ENCODE assay signal across 1 cellular context in the genomic region with DNA sequence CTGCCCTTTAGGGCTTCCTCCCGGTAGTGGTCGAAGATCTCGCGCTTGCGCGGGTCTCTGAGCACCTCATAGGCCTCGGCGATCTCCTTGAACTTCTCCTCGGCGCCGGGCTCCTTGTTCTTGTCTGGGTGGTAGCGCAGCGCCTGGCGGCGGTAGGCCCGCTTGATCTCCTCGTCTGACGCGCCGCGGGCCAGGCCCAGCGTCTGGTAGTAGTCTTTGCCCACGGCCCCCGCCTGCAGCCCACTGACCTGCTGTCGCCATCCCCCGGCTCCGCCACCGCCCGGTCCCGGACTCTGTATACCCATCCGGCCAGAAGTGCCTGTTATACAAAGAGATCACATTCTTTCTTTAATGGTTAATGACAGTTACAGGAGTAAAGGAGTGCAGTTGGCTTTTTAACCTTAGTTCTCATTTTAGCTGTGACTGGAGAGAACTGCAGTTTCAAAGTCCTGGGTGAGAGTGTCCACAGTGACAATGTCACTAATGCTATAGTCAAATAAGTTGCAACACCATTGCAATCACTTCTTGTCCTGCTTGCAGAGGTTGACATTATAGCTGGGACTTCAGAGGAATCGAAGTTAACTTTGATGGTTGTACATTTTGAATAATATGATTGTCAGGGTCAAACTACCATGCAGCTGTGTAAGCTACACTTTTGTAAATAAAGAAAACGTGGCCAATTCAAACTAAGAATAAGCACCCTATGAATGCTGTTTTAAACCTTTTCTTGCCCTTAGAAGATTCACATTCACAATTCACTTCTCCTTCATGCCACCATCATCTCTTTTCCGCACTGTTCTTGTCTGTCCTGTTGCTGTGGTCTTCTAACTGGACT.
TF ChIP-seq lines count a peak whose summit lies in the region.

No MANE protein-coding gene starts in this region.

TF ChIP-seq in IMR-90, 13 proteins besides CTCF, POLR2A, EP300 and RAD21 (continued from another document):
- TF ChIP-seq, protein P1, sequence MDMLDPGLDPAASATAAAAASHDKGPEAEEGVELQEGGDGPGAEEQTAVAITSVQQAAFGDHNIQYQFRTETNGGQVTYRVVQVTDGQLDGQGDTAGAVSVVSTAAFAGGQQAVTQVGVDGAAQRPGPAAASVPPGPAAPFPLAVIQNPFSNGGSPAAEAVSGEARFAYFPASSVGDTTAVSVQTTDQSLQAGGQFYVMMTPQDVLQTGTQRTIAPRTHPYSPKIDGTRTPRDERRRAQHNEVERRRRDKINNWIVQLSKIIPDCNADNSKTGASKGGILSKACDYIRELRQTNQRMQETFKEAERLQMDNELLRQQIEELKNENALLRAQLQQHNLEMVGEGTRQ (IDR thresholded peaks at IDR 0.05; ENCODE audit: low read depth, low read length) = no peak
- TF ChIP-seq CEBPB (IDR thresholded peaks at IDR 0.05; ENCODE audit: low read depth, low read length) (no peak), SMC3 (IDR thresholded peaks at IDR 0.05; ENCODE audit: low read depth, low read length) (no peak), MAZ (IDR thresholded peaks at IDR 0.05; ENCODE audit: borderline replicate concordance, low read depth, low read length) (no peak), NFE2L2 (IDR thresholded peaks at IDR 0.05; ENCODE audit: low read depth, low read length) (no peak), MAFK (IDR thresholded peaks at IDR 0.05; ENCODE audit: low read depth, low read length) (no peak), MXI1 (IDR thresholded peaks at IDR 0.05; ENCODE audit: borderline replicate concordance, low read depth, low read length) (no peak), FOS (IDR thresholded peaks at IDR 0.05; ENCODE audit: low read depth, low read length) (no peak), CHD1 (IDR thresholded peaks at IDR 0.05; ENCODE audit: low read depth, low read length) (no peak)
